In the genomic region with DNA sequence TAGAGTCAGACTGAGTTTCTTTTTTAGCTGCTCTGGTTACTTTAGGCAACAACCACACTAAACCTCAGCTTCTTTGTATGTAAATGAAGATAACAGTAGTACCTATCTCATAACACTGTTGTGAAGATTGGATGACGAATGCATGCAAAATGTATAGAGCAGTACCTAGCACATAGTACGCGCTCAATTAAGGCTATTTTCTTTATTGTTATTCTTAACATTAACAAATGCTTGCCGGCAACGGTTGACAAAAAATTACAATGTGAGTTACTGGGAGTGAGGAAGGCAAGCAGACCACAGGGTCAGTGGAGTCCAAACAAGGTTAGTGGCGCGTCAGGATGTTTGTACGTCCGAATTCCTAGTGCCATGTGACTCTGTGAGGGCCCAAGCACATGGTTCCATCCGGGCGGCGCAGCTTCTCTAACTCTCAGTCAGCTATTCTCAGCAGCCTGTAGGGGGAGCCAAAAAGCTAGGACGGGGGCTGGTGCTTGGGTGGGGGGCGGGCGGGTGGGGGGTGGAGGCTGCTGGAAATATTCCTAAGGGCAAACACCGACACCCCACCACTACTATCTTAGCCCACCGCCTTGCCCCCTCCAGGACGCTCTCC, we compare ENCODE assay signal across 8 cellular contexts. TPM values are rescaled to one million over a fixed set of nuclear protein-coding genes. Genes with fewer than 3 reads are reported as not detected.
DNase-seq lines count a peak whose midpoint lies in the region; ATAC-seq and TF ChIP-seq lines count a peak whose summit lies in the region.

No MANE protein-coding gene starts in this region.

- peaks cover 2% of the 10 kb centered on the region for H3K23me2 ChIP-seq in H9 (ENCODE audit: insufficient read length, low read depth, low read length, poor library complexity, severe bottlenecking)

- no peak for ATAC-seq in effector memory CD8-positive, alpha-beta T cell (replicated peaks)
- no peak for ATAC-seq in HG03045 (IDR thresholded peaks at IDR 0.05; ENCODE audit: unreplicated experiment)

- H3K27me3 ChIP-seq in H9 (ENCODE audit: insufficient read depth, low read length) (no peaks in the 10 kb centered on the region), neuron (ENCODE audit: insufficient read depth, low read length) (peaks cover 2% of the 10 kb centered on the region), SJCRH30 (no peaks in the 10 kb centered on the region)

- H3K56ac ChIP-seq in H9 (ENCODE audit: insufficient read length, low read depth, low read length), result no peak overlapping the region

- no peak overlapping the region for H3K27ac ChIP-seq in H9 (ENCODE audit: insufficient read length, low read depth, low read length)
- H3K27ac ChIP-seq in SJCRH30, result no peak overlapping the region

- peak overlapping the region; percentile 24 for H3K9ac ChIP-seq in H9 (ENCODE audit: extremely low read depth, insufficient read length, low read length)

- H4K91ac ChIP-seq in H9 (ENCODE audit: insufficient read length, low read depth, low read length), result no peak overlapping the region

- peak overlapping the region; percentile 62 for H3K4me2 ChIP-seq in H9 (ENCODE audit: insufficient read depth, insufficient read length, low read length)

- no peak overlapping the region for H2BK120ac ChIP-seq in H9 (ENCODE audit: low read depth, low read length, poor library complexity, severe bottlenecking)

- H3K4me1 Mint-ChIP-seq in H9, result peaks cover 4 to 14% of the 10 kb centered on the region in 2 experiments; a peak in 3 of 4 replicates
- no peaks in the 10 kb centered on the region for H3K4me1 Mint-ChIP-seq in effector memory CD8-positive, alpha-beta T cell (ENCODE audit: low read depth in 2 of 2)

- H3K4me3 Mint-ChIP-seq in H9, result peak overlapping the region; percentile 81 to 90; a peak in 4 of 5 replicates
- H3K4me3 Mint-ChIP-seq in effector memory CD8-positive, alpha-beta T cell, result peak overlapping the region; percentile 42 to 54

- H3K9me3 ChIP-seq in H9 (ENCODE audit: control insufficient read depth, low read depth, low read length), result peaks cover 56% of the 10 kb centered on the region
- no peaks in the 10 kb centered on the region for H3K9me3 ChIP-seq in neuron (ENCODE audit: low read length)
- H3K9me3 ChIP-seq in SJCRH30 (replicated peaks), result no peaks in the 10 kb centered on the region

- H3K27ac Mint-ChIP-seq in H9, result no peak overlapping the region; a peak in 2 of 7 replicates
- no peak overlapping the region for H3K27ac Mint-ChIP-seq in effector memory CD8-positive, alpha-beta T cell

- peak; percentile 53 for TF ChIP-seq CTCF in H9 (conservative IDR thresholded peaks at IDR 0.05)

- H3K4me3 ChIP-seq in neuron (ENCODE audit: low read length), result peak overlapping the region; percentile 66
- no peak overlapping the region for H3K4me3 ChIP-seq in SJCRH30

- H3K4ac ChIP-seq in H9 (ENCODE audit: low read depth, low read length), result no peak overlapping the region

- H3K14ac ChIP-seq in H9 (ENCODE audit: insufficient read depth, low read length), result no peak overlapping the region; the same call in 1 of the 2 replicates

- no peak overlapping the region for H2BK15ac ChIP-seq in H9 (ENCODE audit: low read depth, low read length)

- H2AFZ ChIP-seq in H9 (ENCODE audit: low read length) (no peak overlapping the region), neuron (ENCODE audit: low read depth, low read length) (no peak overlapping the region)

- H3K36me3 ChIP-seq in neuron (ENCODE audit: insufficient read depth, low read length), result no peaks in the 10 kb centered on the region
- no peaks in the 10 kb centered on the region for H3K36me3 ChIP-seq in SJCRH30

- no peak overlapping the region for H3T11ph ChIP-seq in H9 (ENCODE audit: low read length)

- H3K4me1 ChIP-seq in H9 (ENCODE audit: insufficient read depth, low read length) (no peaks in the 10 kb centered on the region), neuron (ENCODE audit: insufficient read depth, low read length) (peaks cover 6% of the 10 kb centered on the region), SJCRH30 (no peaks in the 10 kb centered on the region)

- no peak overlapping the region for H2BK12ac ChIP-seq in H9 (ENCODE audit: insufficient read length, low read depth, low read length)

- H4K20me1 ChIP-seq in H9 (ENCODE audit: control insufficient read depth, insufficient read depth, insufficient read length), result no peaks in the 10 kb centered on the region

- no peak overlapping the region for H2AK5ac ChIP-seq in H9 (ENCODE audit: insufficient read length, low read length)

- no peaks in the 10 kb centered on the region for H3K79me1 ChIP-seq in H9 (ENCODE audit: insufficient read depth, low read depth, low read length, poor library complexity, severe bottlenecking)

- DNase-seq in H9, result no peak
- peak; percentile 89 for DNase-seq in NCI-H2227 (lab: John Stamatoyannopoulos, UW; ENCODE audit: unreplicated experiment)
- DNase-seq in effector memory CD8-positive, alpha-beta T cell, result no peak
- DNase-seq in SJCRH30, result no peak
- DNase-seq in NOMO-1 treated with DMSO at 0.1 percent for 48 hours (lab: John Stamatoyannopoulos, UW; ENCODE audit: unreplicated experiment), result no peak
- no peak for DNase-seq in T1000 (lab: John Stamatoyannopoulos, UW)

- H3K23ac ChIP-seq in H9 (ENCODE audit: insufficient read length, low read depth, low read length), result no peak overlapping the region

- H3K9me3 Mint-ChIP-seq in H9, result peaks cover 21 to 38% of the 10 kb centered on the region in 2 experiments
- no peaks in the 10 kb centered on the region for H3K9me3 Mint-ChIP-seq in effector memory CD8-positive, alpha-beta T cell

- H2BK20ac ChIP-seq in H9 (ENCODE audit: low read depth, low read length, poor library complexity, severe bottlenecking), result no peak overlapping the region

- H4K5ac ChIP-seq in H9 (ENCODE audit: insufficient read length, low read depth, low read length), result no peak overlapping the region

- WGBS in H9 (ENCODE audit: extremely low coverage, insufficient read length, low lambda C conversion rate), result no CpG with 5 or more reads among the region's 18 CpGs

- peaks cover 9 to 12% (median 10%) of the 10 kb centered on the region in 3 experiments; a peak in 6 of 7 replicates for H3K36me3 Mint-ChIP-seq in H9 (ENCODE audit: insufficient read depth in 1 of 3, low read depth in 3 of 3)
- H3K36me3 Mint-ChIP-seq in effector memory CD8-positive, alpha-beta T cell (ENCODE audit: insufficient read depth), result no peaks in the 10 kb centered on the region

- peak overlapping the region; percentile 73 for H3K18ac ChIP-seq in H9 (ENCODE audit: insufficient read length, low read depth, low read length)

- H2BK5ac ChIP-seq in H9 (ENCODE audit: insufficient read length, low read length), result no peak overlapping the region

- no peaks in the 10 kb centered on the region for H3K79me2 ChIP-seq in H9 (ENCODE audit: insufficient read depth, low read length)

- peaks cover 26% of the 10 kb centered on the region for H3K27me3 Mint-ChIP-seq in H9 (ENCODE audit: low read depth)
- H3K27me3 Mint-ChIP-seq in effector memory CD8-positive, alpha-beta T cell, result peaks cover under 1 to 27% of the 10 kb centered on the region in 2 donors

- H4K8ac ChIP-seq in H9 (replicated peaks; ENCODE audit: insufficient read length, low read depth, low read length), result no peak overlapping the region

RNA-seq across cellular contexts. Expression of a gene that starts 0.8 kb away (rescaled TPM):
- total RNA-seq in H9 (2021), result 9.7 and 11.2 TPM in 2 replicates
- not detected in 2 replicates for total RNA-seq in SJCRH30 (2014; rRNA removed; shearing (Covaris generic))

Comparison
In these comparisons a context has a peak if more than half of its experiments do, and no peak if none do; other contexts are left out.
1. RNA of a gene that starts 0.8 kb away (total RNA-seq): 9.7 to 11.2 TPM in H9; not detected in SJCRH30; every median in the first group is over 10 times any median in the second.